ENCODE assay signal across 9 cellular contexts in genomic region chr9:14704281-14704680, GRCh38. TPM values are rescaled to one million over a fixed set of nuclear protein-coding genes. Genes with fewer than 3 reads are reported as not detected.
"Had no signal": no experiment of that assay in that cellular context is flagged by ENCODE, and none has a peak within 500 bp of the region (broad histone marks: within the 10 kb centered on the region; RNA-seq: fewer than 3 reads in every experiment).

No MANE protein-coding gene starts in this region.

- H3K4me3 ChIP-seq: GM12878 had no signal

- FAIRE-seq: G401.6, GM12878, GM12891, GM12892, GM18507, GM19239 had no signal

- ATAC-seq: GM12878 had no signal

- DNase-seq: GDM1, GF-D8 had no signal

RNA-seq across cellular contexts. Expression of gene CER1, which starts 18.3 kb away (rescaled TPM):
- total RNA-seq: G401, GM12878 had no signal
- polyA plus RNA-seq: GM12878 had no signal
